In the genomic region with DNA sequence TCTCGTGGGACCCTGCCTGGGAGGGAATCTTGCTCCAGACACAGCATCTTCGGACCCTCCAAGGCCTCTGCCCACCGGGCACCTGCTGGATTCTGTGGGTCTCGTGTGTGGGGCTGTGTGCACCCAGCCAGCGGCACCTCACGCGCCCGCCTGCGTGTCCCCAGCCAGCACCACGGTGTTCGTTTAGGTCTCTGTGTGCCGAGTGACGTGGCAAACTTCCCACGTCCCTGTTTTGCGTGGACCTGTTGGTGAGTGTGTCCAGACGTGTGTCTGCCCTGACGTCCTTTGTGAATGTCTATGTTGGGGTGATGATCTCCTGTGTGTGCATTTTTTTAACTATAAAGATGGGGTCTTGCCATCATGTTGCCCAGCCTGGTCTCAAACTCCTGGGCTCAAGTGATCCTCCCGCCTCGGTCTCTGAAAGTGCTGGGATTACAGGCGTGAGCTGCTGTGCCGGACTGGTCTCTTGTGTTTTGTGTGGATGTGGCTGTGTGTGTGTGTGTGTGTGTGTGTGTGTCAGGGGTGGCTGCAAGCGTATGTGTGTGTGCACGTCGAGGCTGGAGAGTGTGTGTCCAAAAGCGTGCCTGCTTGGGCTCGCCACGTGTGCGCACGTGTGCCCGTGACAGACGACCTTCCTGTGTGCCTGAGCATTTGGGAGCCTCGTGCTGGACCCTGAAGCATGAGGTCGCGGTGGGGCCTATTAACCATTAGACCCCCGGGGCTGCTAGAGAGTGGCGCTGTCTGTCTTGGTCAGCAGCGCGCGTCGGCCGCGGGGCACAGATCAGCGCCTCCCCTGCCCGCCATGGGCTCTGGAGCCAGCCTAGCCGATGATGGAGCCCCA, we compare ENCODE assay signal across 9 cellular contexts. TPM values are rescaled to one million over a fixed set of nuclear protein-coding genes. Genes with fewer than 3 reads are reported as not detected.
DNase-seq lines count a peak whose midpoint lies in the region; ATAC-seq and TF ChIP-seq lines count a peak whose summit lies in the region.
"Had no signal": no experiment of that assay in that cellular context is flagged by ENCODE, and none has a peak within 500 bp of the region (broad histone marks: within the 10 kb centered on the region; RNA-seq: fewer than 3 reads in every experiment).

No MANE protein-coding gene starts in this region.

- H3K27me3 Mint-ChIP-seq in HFFc6 (ENCODE audit: insufficient read depth) (peaks cover 1% of the 10 kb centered on the region; the same call in 1 of the 2 replicates), nephron progenitor cell (ENCODE audit: low read depth, poor library complexity) (peaks cover under 1% of the 10 kb centered on the region)

- no TSS peak for BruUV-seq in A673 (replicated peaks; lab: Mats Ljungman, UMichigan)

- no peaks in the 10 kb centered on the region for H3K36me3 ChIP-seq in A673 (ENCODE audit: insufficient read depth, low read length, poor library complexity, severe bottlenecking)
- no peaks in the 10 kb centered on the region for H3K36me3 ChIP-seq in colonic mucosa

- H3K9me3 ChIP-seq in A673 (ENCODE audit: low read depth, low read length, poor library complexity, severe bottlenecking) = no peaks in the 10 kb centered on the region
- no peaks in the 10 kb centered on the region for H3K9me3 ChIP-seq in colonic mucosa

- H3K27ac ChIP-seq in A673 (ENCODE audit: low read depth, low read length, poor library complexity, severe bottlenecking) (peak overlapping the region; percentile 41), colonic mucosa (peak overlapping the region; percentile 57)

- H3K27me3 ChIP-seq in A673 (replicated peaks; ENCODE audit: insufficient read depth, low read depth, low read length, poor library complexity) (no peaks in the 10 kb centered on the region), colonic mucosa (no peaks in the 10 kb centered on the region)

- H3K4me1 Mint-ChIP-seq in HFFc6 (ENCODE audit: low read depth) = peaks cover 16% of the 10 kb centered on the region; the same call in 1 of the 2 replicates
- peaks cover 36% of the 10 kb centered on the region for H3K4me1 Mint-ChIP-seq in nephron progenitor cell

- H3K4me1 ChIP-seq in A673 (ENCODE audit: insufficient read depth, low read length, poor library complexity, severe bottlenecking) (peaks cover 14% of the 10 kb centered on the region), colonic mucosa (peaks cover 9% of the 10 kb centered on the region)

- H3K9me3 Mint-ChIP-seq in HFFc6 (no peaks in the 10 kb centered on the region), nephron progenitor cell (peaks cover 14% of the 10 kb centered on the region)

- intact Hi-C loops in A673 (cut with micrococcal nuclease; ENCODE audit: unreplicated experiment) = no loop called here
- intact Hi-C loops in colonic mucosa (cut with DNase I) = no loop called here
- intact Hi-C loops in posterior cingulate gyrus (cut with DNase I) = no loop called here

- CTCF ChIA-PET in A673 (lab: Charles Lee) = no interaction called here

- peak overlapping the region; percentile 33 to 58 for H3K9ac ChIP-seq in colonic mucosa (ENCODE audit: low read depth in 2 of 2, low read length in 2 of 2)

- H3K36me3 Mint-ChIP-seq in HFFc6 (ENCODE audit: low read depth) (peaks cover 29% of the 10 kb centered on the region), nephron progenitor cell (ENCODE audit: low read depth) (peaks cover 77% of the 10 kb centered on the region)

- POLR2A ChIA-PET in A673 (lab: Charles Lee; ENCODE audit: low non-redundant PET) = no interaction called here

- no peak for ATAC-seq in HG03095 (IDR thresholded peaks at IDR 0.05; ENCODE audit: unreplicated experiment)

- DNase-seq in A673 (ENCODE audit: low spot score) (no peak), HFFc6 (no peak), colonic mucosa (no peak), nephron progenitor cell (no peak), SHP77 treated with DMSO at 0.1 percent for 48 hours (lab: John Stamatoyannopoulos, UW) (no peak), posterior cingulate gyrus (no peak), kidney glomerular epithelial cell (lab: John Stamatoyannopoulos, UW) (no peak)

- H3K27ac Mint-ChIP-seq in HFFc6 (peak overlapping the region; percentile 16; the same call in 1 of the 2 replicates), nephron progenitor cell (peak overlapping the region; percentile 86)

- no peak for TF ChIP-seq CTCF in A673 (conservative IDR thresholded peaks at IDR 0.05; ENCODE audit: low read depth, low read length)
- TF ChIP-seq CTCF in HFFc6 (IDR thresholded peaks at IDR 0.05) = no peak
- no peak for TF ChIP-seq CTCF in colonic mucosa (IDR thresholded peaks at IDR 0.05)
- TF ChIP-seq CTCF in nephron progenitor cell (IDR thresholded peaks at IDR 0.05) = no peak

- H3K4me3 Mint-ChIP-seq in HFFc6 (peak overlapping the region; percentile 31; the same call in 1 of the 2 replicates), nephron progenitor cell (no peak overlapping the region)

- peak overlapping the region; percentile 35 for H3K4me3 ChIP-seq in A673 (ENCODE audit: low read depth, low read length, poor library complexity, severe bottlenecking)
- H3K4me3 ChIP-seq in colonic mucosa = peak overlapping the region; percentile 40

RNA-seq across cellular contexts. Expression of a gene that starts 15.7 kb away (rescaled TPM):
- total RNA-seq in A673 (2021) (19.6 and 26.3 TPM in 2 replicates), colonic mucosa (10 to 100 TPM in 1 of 2 donors, 1 to 10 TPM in 1; 8.7 to 13.0 TPM)
- 10 to 100 TPM; 35.1 to 44.2 (median 38.4) TPM for total RNA-seq in HFFc6 (2021; fragmentation: NEBNext Ultra II Directional; extraction: Animal tissue kit (Norgen Biotek cat#: 25700))

RNA-seq across cellular contexts. Expression of a gene that starts 24.4 kb away (rescaled TPM):
- total RNA-seq in A673 (2021) = 0.20 TPM in 1 of 2 replicates, not detected in the other
- not detected for total RNA-seq in HFFc6 (2021; fragmentation: NEBNext Ultra II Directional; extraction: Animal tissue kit (Norgen Biotek cat#: 25700))
- under 1 TPM in 1 of 2 donors, not detected in 1; 0.21 TPM for total RNA-seq in colonic mucosa
- total RNA-seq: RPMI7951 had no signal

RNA-seq across cellular contexts. Expression of a gene that starts 28.5 kb away (rescaled TPM):
- total RNA-seq in A673 (2021) = 39.3 and 45.5 TPM in 2 replicates
- 10 to 100 TPM; 41.9 to 53.4 (median 45.9) TPM for total RNA-seq in HFFc6 (2021; fragmentation: NEBNext Ultra II Directional; extraction: Animal tissue kit (Norgen Biotek cat#: 25700))
- total RNA-seq in colonic mucosa = 10 to 100 TPM; 54.5 to 55.6 TPM

RNA-seq across cellular contexts. Expression of a gene that starts 42.6 kb away (rescaled TPM):
- total RNA-seq in A673 (2021) = 109 and 116 TPM in 2 replicates
- 10 to 100 TPM; 47.5 to 55.8 (median 51.3) TPM for total RNA-seq in HFFc6 (2021; fragmentation: NEBNext Ultra II Directional; extraction: Animal tissue kit (Norgen Biotek cat#: 25700))
- total RNA-seq in colonic mucosa = 10 to 100 TPM; 26.5 to 81.5 TPM

RNA-seq across cellular contexts. Expression of a gene that starts 48.2 kb away (rescaled TPM):
- total RNA-seq in A673 (2021) (not detected in 2 replicates), colonic mucosa (not detected)
- not detected for total RNA-seq in HFFc6 (2021; fragmentation: NEBNext Ultra II Directional; extraction: Animal tissue kit (Norgen Biotek cat#: 25700))
- total RNA-seq: RPMI7951 had no signal
